8 cellular contexts compared by ENCODE assay signal in the genomic region with DNA sequence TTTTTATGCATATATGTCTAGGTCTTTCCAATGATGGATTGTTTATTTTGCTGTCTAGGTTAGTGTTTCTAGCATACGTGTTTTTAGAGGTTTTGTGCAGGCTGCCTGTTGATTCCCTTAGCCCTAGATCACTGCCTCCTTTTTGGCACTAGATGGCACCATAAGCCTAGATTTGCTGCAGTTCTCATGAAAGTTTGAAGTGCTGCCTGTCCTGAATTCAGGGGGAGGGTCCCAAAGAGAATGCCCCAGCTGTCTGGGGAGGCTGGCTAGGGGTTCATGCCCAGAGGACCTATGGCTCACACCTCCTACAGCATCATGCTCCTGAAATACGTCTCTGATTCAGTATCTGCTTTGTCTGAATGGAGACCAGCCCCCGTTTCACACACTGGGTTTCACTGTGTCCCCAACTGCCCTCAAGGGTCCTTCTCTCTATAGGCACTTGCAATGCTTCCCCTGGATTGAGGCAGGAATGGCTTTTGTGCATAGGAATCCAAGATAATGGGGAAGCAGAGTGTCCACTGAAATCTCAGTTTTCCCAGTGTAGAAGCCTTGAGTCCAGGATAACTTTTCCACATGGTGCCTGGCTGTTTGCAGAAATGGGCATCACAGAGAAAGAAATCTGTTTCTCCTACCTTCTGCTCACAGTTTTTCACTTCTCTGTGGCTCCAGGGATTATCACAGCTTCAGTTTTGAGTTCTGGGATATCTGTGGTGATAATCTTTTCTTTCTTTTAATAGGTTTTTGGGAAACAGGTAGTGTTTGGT. TPM values are rescaled to one million over a fixed set of nuclear protein-coding genes. Genes with fewer than 3 reads are reported as not detected.
DNase-seq lines count a peak whose midpoint lies in the region; ATAC-seq and TF ChIP-seq lines count a peak whose summit lies in the region.

No MANE protein-coding gene starts in this region.

- H3K9me3 Mint-ChIP-seq in T-helper 2 cell treated with Interferon-gamma antibody and Interleukin-4, amounts not matched to agents 5 μg/mL and 100 μg/mL, for 36 hours = peaks cover 11% of the 10 kb centered on the region

- H3K27me3 ChIP-seq in body of pancreas = no peaks in the 10 kb centered on the region

- H3K27me3 Mint-ChIP-seq in T-helper 2 cell treated with Interferon-gamma antibody and Interleukin-4, amounts not matched to agents 5 μg/mL and 100 μg/mL, for 36 hours (ENCODE audit: low read depth) = peaks cover 25% of the 10 kb centered on the region

- peak; percentile 72 to 90 (median 84) for TF ChIP-seq CTCF in body of pancreas (IDR thresholded peaks at IDR 0.05)

- peaks cover 3% of the 10 kb centered on the region for H3K4me1 Mint-ChIP-seq in T-helper 2 cell treated with Interferon-gamma antibody and Interleukin-4, amounts not matched to agents 5 μg/mL and 100 μg/mL, for 36 hours (ENCODE audit: low read depth)

- H3K4me3 ChIP-seq in body of pancreas = no peak overlapping the region

- H3K9me3 ChIP-seq in body of pancreas = no peaks in the 10 kb centered on the region

- WGBS in body of pancreas, 2 donors = 6 to 32% methylated on average over 1 to 3 of the region's 3 CpGs

- H3K27ac ChIP-seq in body of pancreas = no peak overlapping the region

- no peak for TF ChIP-seq POLR2A in body of pancreas (IDR thresholded peaks at IDR 0.05)

- peaks cover 2% of the 10 kb centered on the region for H3K36me3 Mint-ChIP-seq in T-helper 2 cell treated with Interferon-gamma antibody and Interleukin-4, amounts not matched to agents 5 μg/mL and 100 μg/mL, for 36 hours (ENCODE audit: low read depth)

- no peak overlapping the region for H3K4me3 Mint-ChIP-seq in T-helper 2 cell treated with Interferon-gamma antibody and Interleukin-4, amounts not matched to agents 5 μg/mL and 100 μg/mL, for 36 hours

- intact Hi-C loops in body of pancreas (cut with DNase I) = loop anchor here (10.0 kb wide), 1 partner anchor 1183 kb away; no protein-coding TSS in a partner anchor

- H3K4me1 ChIP-seq in body of pancreas = no peaks in the 10 kb centered on the region

- DNase-seq in SIG-M5 treated with dmso at 0.1 percent for 504 hours (lab: John Stamatoyannopoulos, UW; ENCODE audit: unreplicated experiment) (peak; percentile 75), SIG-M5 (lab: John Stamatoyannopoulos, UW) (no peak), NCI-H146 treated with DMSO at 0.1 percent for 48 hours (lab: John Stamatoyannopoulos, UW; ENCODE audit: unreplicated experiment) (peak; percentile 57), body of pancreas (peak; percentile 46 to 61 (median 52)), iPS-NIHi7 (ENCODE audit: extremely low spot score) (peak; percentile 84)
- peak; percentile 37 for DNase-seq in T-helper 2 cell treated with Interferon-gamma antibody and Interleukin-4, amounts not matched to agents 5 μg/mL and 100 μg/mL, for 36 hours (ENCODE audit: low spot score)
- DNase-seq in stimulated activated CD4-positive, alpha-beta T cell treated with anti-CD3 and anti-CD28 coated beads, Interleukin-4, amount 100 ng/mL, for 24 hours = peak; percentile 48

- H3K36me3 ChIP-seq in body of pancreas (replicated peaks in 1 of 2; ENCODE audit: insufficient read depth in 1 of 2, low read depth in 2 of 2) = no peaks in the 10 kb centered on the region

- H3K27ac Mint-ChIP-seq in T-helper 2 cell treated with Interferon-gamma antibody and Interleukin-4, amounts not matched to agents 5 μg/mL and 100 μg/mL, for 36 hours = no peak overlapping the region

- ATAC-seq in body of pancreas = peak; percentile 66
- ATAC-seq in HG03025 (IDR thresholded peaks at IDR 0.05; ENCODE audit: low FRiP score, unreplicated experiment) = no peak

RNA-seq across cellular contexts. Expression of gene TXNRD1, which starts 14.2 kb away (rescaled TPM):
- 10 to 100 TPM; 35.9 to 36.6 TPM for total RNA-seq in body of pancreas
